ENCODE assay signal across 11 cellular contexts in genomic region chr19:16118489-16119033, GRCh38. TPM values are rescaled to one million over a fixed set of nuclear protein-coding genes. Genes with fewer than 3 reads are reported as not detected.
DNase-seq lines count a peak whose midpoint lies in the region; ATAC-seq and TF ChIP-seq lines count a peak whose summit lies in the region.
"Had no signal": no experiment of that assay in that cellular context is flagged by ENCODE, and none has a peak within 500 bp of the region (broad histone marks: within the 10 kb centered on the region; RNA-seq: fewer than 3 reads in every experiment).

No MANE protein-coding gene starts in this region.

- peak overlapping the region; percentile 66 for H3K4me2 ChIP-seq in MM.1S (ENCODE audit: low read depth, low read length)

- H3K4me1 Mint-ChIP-seq in dendritic cell treated with granulocyte-macrophage colony-stimulating factor and Interleukin-4, amounts not matched to agents 40 ng/mL and 50 ng/mL, for 4 days (ENCODE audit: low read depth), result peaks cover 76% of the 10 kb centered on the region
- H3K4me1 Mint-ChIP-seq in stimulated activated memory B cell treated with anti-CD40 and anti-IgM and Interleukin-4, amounts not matched to agents 10 μg/mL and 1 μg/mL and 100 μg/mL, for 72 hours, result peaks cover 66% of the 10 kb centered on the region
- H3K4me1 Mint-ChIP-seq in MCF 10A (ENCODE audit: insufficient read depth, unreplicated experiment), result no peaks in the 10 kb centered on the region

- no peak for TF ChIP-seq CTCF in MM.1S (IDR thresholded peaks at IDR 0.05; ENCODE audit: low read length)
- TF ChIP-seq CTCF in MCF 10A (IDR thresholded peaks at IDR 0.05; ENCODE audit: unreplicated experiment), result no peak

- BruUV-seq in MCF 10A (replicated peaks; lab: Mats Ljungman, UMichigan), result no TSS peak

- no peaks in the 10 kb centered on the region for H3K27me3 Mint-ChIP-seq in dendritic cell treated with granulocyte-macrophage colony-stimulating factor and Interleukin-4, amounts not matched to agents 40 ng/mL and 50 ng/mL, for 4 days
- H3K27me3 Mint-ChIP-seq in stimulated activated memory B cell treated with anti-CD40 and anti-IgM and Interleukin-4, amounts not matched to agents 10 μg/mL and 1 μg/mL and 100 μg/mL, for 72 hours, result no peaks in the 10 kb centered on the region
- H3K27me3 Mint-ChIP-seq in MCF 10A (ENCODE audit: insufficient read depth, unreplicated experiment), result no peaks in the 10 kb centered on the region

- peaks cover 80% of the 10 kb centered on the region for H3K79me2 ChIP-seq in MM.1S (ENCODE audit: low read length)

- peak overlapping the region; percentile 57 for H3K4me3 Mint-ChIP-seq in dendritic cell treated with granulocyte-macrophage colony-stimulating factor and Interleukin-4, amounts not matched to agents 40 ng/mL and 50 ng/mL, for 4 days
- H3K4me3 Mint-ChIP-seq in stimulated activated memory B cell treated with anti-CD40 and anti-IgM and Interleukin-4, amounts not matched to agents 10 μg/mL and 1 μg/mL and 100 μg/mL, for 72 hours, result peak overlapping the region; percentile 72
- no peak overlapping the region for H3K4me3 Mint-ChIP-seq in MCF 10A (ENCODE audit: unreplicated experiment)

- peaks cover 57% of the 10 kb centered on the region for H3F3A ChIP-seq in MM.1S (ENCODE audit: insufficient read depth, low read length)

- ATAC-seq in GM18502 (IDR thresholded peaks at IDR 0.05; ENCODE audit: poor library complexity, unreplicated experiment) (peak; percentile 75), GM21619 (IDR thresholded peaks at IDR 0.05; ENCODE audit: unreplicated experiment) (peak; percentile 80)
- ATAC-seq in stimulated activated memory B cell treated with anti-CD40 and anti-IgM and Interleukin-4, amounts not matched to agents 10 μg/mL and 1 μg/mL and 100 μg/mL, for 72 hours, result peak; percentile 95

- H3K9me2 ChIP-seq in MM.1S (replicated peaks; ENCODE audit: insufficient read depth, low read length), result no peaks in the 10 kb centered on the region

- H3K27me3 ChIP-seq in MM.1S (replicated peaks; ENCODE audit: insufficient read depth, low read length), result no peaks in the 10 kb centered on the region

- H3K9me3 Mint-ChIP-seq in dendritic cell treated with granulocyte-macrophage colony-stimulating factor and Interleukin-4, amounts not matched to agents 40 ng/mL and 50 ng/mL, for 4 days, result no peaks in the 10 kb centered on the region
- no peaks in the 10 kb centered on the region for H3K9me3 Mint-ChIP-seq in stimulated activated memory B cell treated with anti-CD40 and anti-IgM and Interleukin-4, amounts not matched to agents 10 μg/mL and 1 μg/mL and 100 μg/mL, for 72 hours
- no peaks in the 10 kb centered on the region for H3K9me3 Mint-ChIP-seq in MCF 10A (ENCODE audit: unreplicated experiment)

- peak overlapping the region; percentile 96 for H3K27ac ChIP-seq in MM.1S (ENCODE audit: low read length)

- peak overlapping the region; percentile 99 for H3K27ac Mint-ChIP-seq in dendritic cell treated with granulocyte-macrophage colony-stimulating factor and Interleukin-4, amounts not matched to agents 40 ng/mL and 50 ng/mL, for 4 days
- peak overlapping the region; percentile 100 for H3K27ac Mint-ChIP-seq in stimulated activated memory B cell treated with anti-CD40 and anti-IgM and Interleukin-4, amounts not matched to agents 10 μg/mL and 1 μg/mL and 100 μg/mL, for 72 hours
- no peak overlapping the region for H3K27ac Mint-ChIP-seq in MCF 10A (ENCODE audit: low read depth, unreplicated experiment)

- no peak overlapping the region; the same call in 1 of the 2 replicates for H3K4me3 ChIP-seq in MM.1S (ENCODE audit: low read length)

- DNase-seq in MM.1S (peak; percentile 92), MCF 10A (ENCODE audit: unreplicated experiment) (no peak), 8988T (no peak), iPS-NIHi11 (ENCODE audit: low spot score) (no peak)
- DNase-seq: IMR-90 had no signal

- intact Hi-C loops in dendritic cell treated with granulocyte-macrophage colony-stimulating factor and Interleukin-4, amounts not matched to agents 40 ng/mL and 50 ng/mL, for 4 days (cut with micrococcal nuclease), result loop anchor here (1.0 kb wide), 2 partner anchors 7 to 25 kb away; partner anchors contain the start of genes HSH2D and RAB8A
- intact Hi-C loops in MCF 10A (cut with micrococcal nuclease), result no loop called here

- CTCF ChIA-PET in MCF 10A (lab: Yijun Ruan, JAX), result interaction anchor here (0.6 to 1.0 kb wide), 4 partner anchors 10 to 488 kb away, joined by 3 to 4 read pairs (median 3); no protein-coding TSS in a partner anchor

- no peaks in the 10 kb centered on the region for H3K9me3 ChIP-seq in MM.1S (replicated peaks; ENCODE audit: insufficient read depth, low read length)

- no peak overlapping the region for H2AFZ ChIP-seq in MM.1S (ENCODE audit: low read length)

- H3K36me3 Mint-ChIP-seq in dendritic cell treated with granulocyte-macrophage colony-stimulating factor and Interleukin-4, amounts not matched to agents 40 ng/mL and 50 ng/mL, for 4 days (ENCODE audit: low read depth), result peaks cover 94% of the 10 kb centered on the region
- H3K36me3 Mint-ChIP-seq in stimulated activated memory B cell treated with anti-CD40 and anti-IgM and Interleukin-4, amounts not matched to agents 10 μg/mL and 1 μg/mL and 100 μg/mL, for 72 hours, result peaks cover 65% of the 10 kb centered on the region
- H3K36me3 Mint-ChIP-seq in MCF 10A (ENCODE audit: insufficient read depth, unreplicated experiment), result peaks cover 63% of the 10 kb centered on the region

- H3K9ac ChIP-seq in MM.1S (ENCODE audit: low read length), result peak overlapping the region; percentile 70

- H3K4me1 ChIP-seq in MM.1S (ENCODE audit: low read length), result peaks cover 58% of the 10 kb centered on the region

- peaks cover 10% of the 10 kb centered on the region for H3K36me3 ChIP-seq in MM.1S (replicated peaks; ENCODE audit: insufficient read depth, low read length)

- no peaks in the 10 kb centered on the region for H4K20me1 ChIP-seq in MM.1S (ENCODE audit: insufficient read depth, low read length)

- POLR2A ChIA-PET in MCF 10A (lab: Yijun Ruan, JAX), result no interaction called here

RNA-seq across cellular contexts. Expression of gene RAB8A, which starts 6.9 kb away (rescaled TPM):
- 41.6 and 50.1 TPM in 2 replicates for total RNA-seq in MCF 10A (2022)

RNA-seq across cellular contexts. Expression of gene HSH2D, which starts 24.9 kb away (rescaled TPM):
- total RNA-seq in MCF 10A (2022), result 0.49 TPM in 1 of 2 replicates, not detected in the other
- total RNA-seq: dermis microvascular lymphatic vessel endothelial cell, IMR-90 had no signal

RNA-seq across cellular contexts. Expression of gene TPM4, which starts 42.3 kb away (rescaled TPM):
- total RNA-seq in MCF 10A (2022), result 355 and 424 TPM in 2 replicates

RNA-seq across cellular contexts. Expression of gene CIB3, which starts 54.8 kb away (rescaled TPM):
- not detected in 2 replicates for total RNA-seq in MCF 10A (2022)
- total RNA-seq: dermis microvascular lymphatic vessel endothelial cell, IMR-90, skeletal muscle tissue had no signal
